In genomic region chr12:3598896-3599295, GRCh38 we compare ENCODE assay signal across 25 cellular contexts.
"Had no signal": no experiment of that assay in that cellular context is flagged by ENCODE, and none has a peak within 500 bp of the region (broad histone marks: within the 10 kb centered on the region; RNA-seq: fewer than 3 reads in every experiment).

No MANE protein-coding gene starts in this region.

- DNase-seq: activated CD4-positive, alpha-beta T cell treated with anti-CD3 and anti-CD28 coated beads for 4 hours; activated CD4-positive, alpha-beta T cell treated with anti-CD3 and anti-CD28 coated beads, Interleukin-2, amount 50 U/mL, for 4 hours; activated CD8-positive, alpha-beta memory T cell treated with anti-CD3 and anti-CD28 coated beads, Interleukin-2, amount 50 U/mL, for 48 hours; activated CD8-positive, alpha-beta T cell treated with anti-CD3 and anti-CD28 coated beads, Interleukin-2, amount 10 ng/mL, durations not matched to agents 7 days and 5 days; activated naive CD4-positive, alpha-beta T cell treated with anti-CD3 and anti-CD28 coated beads, Interleukin-2, amount 50 U/mL, for 16 hours; activated naive CD8-positive, alpha-beta T cell treated with anti-CD3 and anti-CD28 coated beads, Interleukin-2, amount 10 ng/mL, durations not matched to agents 7 days and 5 days; activated T-cell treated with anti-CD3 and anti-CD28 coated beads, Interleukin-2, amount 50 U/mL, for 1 hour; adrenal gland; KG1; NCI-H1092; NCI-H1417 treated with DMSO at 0.1 percent for 48 hours; NCI-H1694; NCI-H2029; NCI-H2107; NCI-H345; NCI-H510A; NK-92 treated with Interleukin-12 subunit alpha and Interleukin-12 subunit beta, amount 100 ng/mL, for 24 hours; PC-3; SHP77; SW 1271 had no signal

- H3K4me1 ChIP-seq: adrenal gland, SJSA1 had no signal

- ATAC-seq: activated CD4-positive, CD25-positive, alpha-beta regulatory T cell treated with anti-CD3 and anti-CD28 coated beads, Interleukin-2, amount 50 U/mL, for 24 hours; activated CD8-positive, alpha-beta T cell treated with anti-CD3 and anti-CD28 coated beads, Interleukin-2, amount 10 ng/mL, durations not matched to agents 7 days and 5 days; PC-3; SK-N-SH treated with all-trans-retinoic acid at 6 μM for 48 hours had no signal

- H3K4me1 Mint-ChIP-seq: activated naive CD8-positive, alpha-beta T cell treated with anti-CD3 and anti-CD28 coated beads, Interleukin-2, amount 10 ng/mL, durations not matched to agents 7 days and 5 days; IgD-negative memory B cell had no signal

- H3K27ac ChIP-seq: adrenal gland, SJSA1 had no signal

- H3K36me3 ChIP-seq: adrenal gland, SJSA1 had no signal

- H3K4me3 Mint-ChIP-seq: activated CD8-positive, alpha-beta T cell treated with anti-CD3 and anti-CD28 coated beads, Interleukin-2, amount 10 ng/mL, durations not matched to agents 7 days and 5 days; activated naive CD8-positive, alpha-beta T cell treated with anti-CD3 and anti-CD28 coated beads, Interleukin-2, amount 10 ng/mL, durations not matched to agents 7 days and 5 days; IgD-negative memory B cell; T-helper 2 cell treated with Interferon-gamma antibody and Interleukin-4, amounts not matched to agents 5 μg/mL and 100 μg/mL, for 36 hours had no signal

- H3K4me3 ChIP-seq: adrenal gland, SJSA1 had no signal

- H3K27ac Mint-ChIP-seq: activated CD8-positive, alpha-beta T cell treated with anti-CD3 and anti-CD28 coated beads, Interleukin-2, amount 10 ng/mL, durations not matched to agents 7 days and 5 days; activated naive CD8-positive, alpha-beta T cell treated with anti-CD3 and anti-CD28 coated beads, Interleukin-2, amount 10 ng/mL, durations not matched to agents 7 days and 5 days; T-helper 2 cell treated with Interferon-gamma antibody and Interleukin-4, amounts not matched to agents 5 μg/mL and 100 μg/mL, for 36 hours had no signal

- H3K27me3 ChIP-seq: adrenal gland had no signal

- H3K27me3 Mint-ChIP-seq: activated naive CD8-positive, alpha-beta T cell treated with anti-CD3 and anti-CD28 coated beads, Interleukin-2, amount 10 ng/mL, durations not matched to agents 7 days and 5 days; IgD-negative memory B cell had no signal

- H3K36me3 Mint-ChIP-seq: activated naive CD8-positive, alpha-beta T cell treated with anti-CD3 and anti-CD28 coated beads, Interleukin-2, amount 10 ng/mL, durations not matched to agents 7 days and 5 days had no signal

- H3K9me3 Mint-ChIP-seq: activated naive CD8-positive, alpha-beta T cell treated with anti-CD3 and anti-CD28 coated beads, Interleukin-2, amount 10 ng/mL, durations not matched to agents 7 days and 5 days; IgD-negative memory B cell; T-helper 2 cell treated with Interferon-gamma antibody and Interleukin-4, amounts not matched to agents 5 μg/mL and 100 μg/mL, for 36 hours had no signal

- H3K9me3 ChIP-seq: adrenal gland, SJSA1 had no signal
